ENCODE assay signal across 28 cellular contexts in the genomic region with DNA sequence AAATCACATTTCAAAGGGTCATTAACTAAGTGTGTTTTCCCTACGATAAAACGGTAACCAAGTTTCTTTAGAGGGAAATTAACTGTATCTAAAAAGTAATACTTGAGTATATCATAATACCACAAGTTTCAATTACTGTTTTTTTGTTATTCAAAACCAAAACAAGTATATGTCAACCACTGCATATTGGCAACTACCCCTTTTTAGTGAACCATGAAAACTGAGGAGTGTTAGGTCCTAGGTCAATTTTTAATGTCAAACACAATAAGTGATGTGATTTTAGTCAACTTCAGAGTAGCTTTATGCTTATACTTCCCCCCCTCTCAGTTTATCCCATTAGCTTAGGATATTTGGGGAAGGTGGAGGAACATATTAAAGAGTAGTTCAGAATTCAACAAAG.
"Had no signal": no experiment of that assay in that cellular context is flagged by ENCODE, and none has a peak within 500 bp of the region (broad histone marks: within the 10 kb centered on the region; RNA-seq: fewer than 3 reads in every experiment).

No MANE protein-coding gene starts in this region.

- H3K9ac ChIP-seq: neural progenitor cell had no signal

- H3K27me3 ChIP-seq: hepatocyte, neural progenitor cell, neutrophil, ovary, tibial nerve, uterus had no signal

- H3K27ac ChIP-seq: hepatocyte, left ventricle myocardium inferior, neural progenitor cell, neutrophil, ovary, prostate gland, skin epidermis, tibial nerve, uterus had no signal

- H3K4me2 ChIP-seq: hepatocyte, neural progenitor cell had no signal

- H3K27ac Mint-ChIP-seq: mesothelial cell of epicardium; naive B cell; natural killer cell; nephron progenitor cell; neural progenitor cell; stimulated activated naive CD8-positive, alpha-beta T cell treated with anti-CD3 and anti-CD28 coated beads, Interleukin-15, amount 100 ng/mL, for 72 hours; type B pancreatic cell had no signal

- H3K36me3 ChIP-seq: ovary, prostate gland, uterus had no signal

- DNase-seq: islet precursor cell; left ventricle myocardium inferior; mesendoderm; naive B cell; natural killer cell; nephron progenitor cell; occipital lobe; ovary; retina; right cardiac atrium; stimulated activated CD4-positive, alpha-beta T cell treated with anti-CD3 and anti-CD28 coated beads, Interleukin-12 subunit alpha, Interleukin-12 subunit beta, amount 100 ng/mL, for 4 hours; stimulated activated CD4-positive, alpha-beta T cell treated with anti-CD3 and anti-CD28 coated beads, Interleukin-15, amount 100 ng/mL, for 24 hours; stimulated activated CD4-positive, alpha-beta T cell treated with anti-CD3 and anti-CD28 coated beads, Interleukin-2, amount 100 ng/mL, for 24 hours; stimulated activated CD4-positive, alpha-beta T cell treated with anti-CD3 and anti-CD28 coated beads, Interleukin-4, amount 100 ng/mL, for 1 hour; stimulated activated naive CD4-positive, alpha-beta T cell treated with Interleukin-2 at 50 U/mL for 16 hours; stimulated activated naive CD8-positive, alpha-beta T cell treated with anti-CD3 and anti-CD28 coated beads, Interleukin-15, amount 100 ng/mL, for 72 hours; substantia nigra; uterus had no signal

- H3K4me1 Mint-ChIP-seq: mesothelial cell of epicardium, nephron progenitor cell, neural progenitor cell had no signal

- H3K79me2 ChIP-seq: hepatocyte had no signal

- H3K4me1 ChIP-seq: left ventricle myocardium inferior, neural progenitor cell, prostate gland, uterus had no signal

- H3K4me3 ChIP-seq: hepatocyte, left ventricle myocardium inferior, lung, neural progenitor cell, ovary, prostate gland, skin epidermis, tibial nerve, uterus had no signal

- H2AFZ ChIP-seq: hepatocyte, neural progenitor cell had no signal

- H3K9me3 Mint-ChIP-seq: natural killer cell; stimulated activated naive CD8-positive, alpha-beta T cell treated with anti-CD3 and anti-CD28 coated beads, Interleukin-15, amount 100 ng/mL, for 72 hours; type B pancreatic cell had no signal

- H3K27me3 Mint-ChIP-seq: naive B cell; stimulated activated naive CD8-positive, alpha-beta T cell treated with anti-CD3 and anti-CD28 coated beads, Interleukin-15, amount 100 ng/mL, for 72 hours; type B pancreatic cell had no signal

- H3K9me3 ChIP-seq: left ventricle myocardium inferior, neutrophil, ovary, prostate gland, tibial nerve, uterus had no signal

- ATAC-seq: natural killer cell; right cardiac atrium; sciatic nerve; stimulated activated naive CD8-positive, alpha-beta T cell treated with anti-CD3 and anti-CD28 coated beads, Interleukin-15, amount 100 ng/mL, for 72 hours had no signal

- H3K4me3 Mint-ChIP-seq: mesothelial cell of epicardium; naive B cell; natural killer cell; nephron progenitor cell; neural progenitor cell; stimulated activated naive CD8-positive, alpha-beta T cell treated with anti-CD3 and anti-CD28 coated beads, Interleukin-15, amount 100 ng/mL, for 72 hours; type B pancreatic cell had no signal
